Comparison of ENCODE assay signal across 15 cellular contexts in the genomic region with DNA sequence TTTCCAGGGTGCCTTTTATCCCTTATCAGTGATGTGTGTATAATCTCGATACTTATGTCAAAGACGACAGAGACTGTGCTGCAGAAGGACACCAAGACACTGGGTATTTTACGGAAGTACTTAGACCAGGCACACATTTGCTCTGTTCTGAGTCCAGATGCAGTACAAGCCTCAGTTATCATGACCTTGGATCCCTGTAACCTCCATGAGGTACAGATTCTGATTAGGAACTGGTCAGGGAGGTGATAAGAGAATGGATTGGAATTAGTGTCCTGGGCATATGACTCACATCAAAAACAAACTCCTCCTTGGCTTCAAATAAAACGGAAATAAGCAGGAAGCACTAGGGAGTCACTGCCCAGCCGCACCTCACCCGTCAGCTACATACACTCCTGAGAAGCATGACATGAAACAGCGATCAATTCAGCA.
DNase-seq lines count a peak whose midpoint lies in the region; ATAC-seq and TF ChIP-seq lines count a peak whose summit lies in the region.
"Had no signal": no experiment of that assay in that cellular context is flagged by ENCODE, and none has a peak within 500 bp of the region (broad histone marks: within the 10 kb centered on the region; RNA-seq: fewer than 3 reads in every experiment).

No MANE protein-coding gene starts in this region.

- POLR2A ChIA-PET in MCF 10A (lab: Yijun Ruan, JAX) (interaction anchor here (1.2 to 1.9 kb wide), 2 partner anchors 38 to 147 kb away, joined by 4 read pairs; partner anchors contain the start of gene SFMBT2), WTC11 (lab: Charles Lee) (interaction anchor here (0.5 kb wide), 1 partner anchor 469 kb away, joined by 3 read pairs; no protein-coding TSS in a partner anchor)

- H3K27me3 ChIP-seq in mammary epithelial cell (ENCODE audit: insufficient read depth, low read length) (no peaks in the 10 kb centered on the region), sigmoid colon (no peaks in the 10 kb centered on the region)
- H3K27me3 ChIP-seq: suprapubic skin had no signal

- H3K9ac ChIP-seq in mammary epithelial cell (ENCODE audit: insufficient read depth, low read length): no peak overlapping the region

- no peak overlapping the region for H3K27ac ChIP-seq in mammary epithelial cell (ENCODE audit: insufficient read depth, low read depth, low read length)
- peak overlapping the region in 2 of 4 donors; percentile 27 to 78 for H3K27ac ChIP-seq in sigmoid colon
- H3K27ac ChIP-seq: skin epidermis, suprapubic skin had no signal

- H3K27ac Mint-ChIP-seq in MCF 10A (ENCODE audit: low read depth, unreplicated experiment) (peak overlapping the region; percentile 71), WTC11 (peak overlapping the region; percentile 7; the same call in 1 of the 2 replicates)
- H3K27ac Mint-ChIP-seq: activated T-cell treated with anti-CD3 and anti-CD28 coated beads, Interleukin-2, amount 50 U/mL, for 72 hours; T-helper 17 cell had no signal

- no peak for ATAC-seq in WTC11
- peak in 1 of 2 donors; percentile 47 for ATAC-seq in left cardiac atrium
- ATAC-seq: activated T-cell treated with anti-CD3 and anti-CD28 coated beads, Interleukin-2, amount 50 U/mL, for 72 hours; T-helper 17 cell had no signal

- BruUV-seq in MCF 10A (replicated peaks; lab: Mats Ljungman, UMichigan): no TSS peak
- BruUV-seq in mammary epithelial cell (replicated peaks; lab: Mats Ljungman, UMichigan): no TSS peak

- H3K4me1 ChIP-seq in mammary epithelial cell (ENCODE audit: insufficient read depth, low read length) (no peaks in the 10 kb centered on the region), sigmoid colon (peaks cover 0 to 47% (median 37%) of the 10 kb centered on the region in 4 donors)

- H3K36me3 ChIP-seq in mammary epithelial cell (ENCODE audit: insufficient read depth, low read length): no peaks in the 10 kb centered on the region
- H3K36me3 ChIP-seq in sigmoid colon: no peaks in the 10 kb centered on the region
- H3K36me3 ChIP-seq: suprapubic skin had no signal

- TF ChIP-seq EP300 in sigmoid colon (IDR thresholded peaks at IDR 0.05): no peak

- H3K4me1 Mint-ChIP-seq in MCF 10A (ENCODE audit: insufficient read depth, unreplicated experiment) (peaks cover 42% of the 10 kb centered on the region), WTC11 (peaks cover 5% of the 10 kb centered on the region; the same call in 1 of the 2 replicates)

- H3K4me3 Mint-ChIP-seq in MCF 10A (ENCODE audit: unreplicated experiment) (no peak overlapping the region), WTC11 (no peak overlapping the region)
- H3K4me3 Mint-ChIP-seq: activated T-cell treated with anti-CD3 and anti-CD28 coated beads, Interleukin-2, amount 50 U/mL, for 72 hours; nephron; T-helper 17 cell had no signal

- CTCF ChIA-PET in MCF 10A (lab: Yijun Ruan, JAX) (interaction anchor here (0.6 to 0.7 kb wide), 2 partner anchors 147 to 1239 kb away, joined by 3 read pairs; partner anchors contain the start of gene SFMBT2), mammary epithelial cell (lab: Charles Lee; ENCODE audit: low non-redundant PET) (no interaction called here), WTC11 (lab: Charles Lee) (no interaction called here)

- TF ChIP-seq POLR2A in lower leg skin (IDR thresholded peaks at IDR 0.05): no peak
- TF ChIP-seq POLR2A in sigmoid colon (IDR thresholded peaks at IDR 0.05): no peak

- no peak for TF ChIP-seq CTCF in MCF 10A (IDR thresholded peaks at IDR 0.05; ENCODE audit: unreplicated experiment)
- TF ChIP-seq CTCF in mammary epithelial cell (conservative IDR thresholded peaks at IDR 0.05 in 1 of 2, IDR thresholded peaks at IDR 0.05 in 1 of 2; ENCODE audit: extremely low read depth in 1 of 2, insufficient read depth in 1 of 2, low read depth in 1 of 2, low read length in 2 of 2): no peak
- TF ChIP-seq CTCF in WTC11 (IDR thresholded peaks at IDR 0.05): no peak
- TF ChIP-seq CTCF in lower leg skin (IDR thresholded peaks at IDR 0.05): no peak
- no peak for TF ChIP-seq CTCF in sigmoid colon (IDR thresholded peaks at IDR 0.05)

- H3K79me2 ChIP-seq in mammary epithelial cell (ENCODE audit: insufficient read depth, low read length): no peaks in the 10 kb centered on the region

- peaks cover 13% of the 10 kb centered on the region for H3K9me3 ChIP-seq in mammary epithelial cell (replicated peaks; ENCODE audit: insufficient read depth, low read length)
- H3K9me3 ChIP-seq in sigmoid colon: no peaks in the 10 kb centered on the region
- H3K9me3 ChIP-seq: suprapubic skin had no signal

- no peak overlapping the region for H2AFZ ChIP-seq in mammary epithelial cell (ENCODE audit: low read depth, low read length)

- H3K27me3 Mint-ChIP-seq in MCF 10A (ENCODE audit: insufficient read depth, unreplicated experiment) (no peaks in the 10 kb centered on the region), WTC11 (ENCODE audit: low read depth) (no peaks in the 10 kb centered on the region)
- H3K27me3 Mint-ChIP-seq: T-helper 17 cell had no signal

- intact Hi-C loops in MCF 10A (cut with micrococcal nuclease) (loop anchor here (10.0 kb wide), 1 partner anchor 540 kb away; no protein-coding TSS in a partner anchor), mammary epithelial cell (cut with micrococcal nuclease) (no loop called here), left cardiac atrium (cut with DNase I) (loop anchor here in 1 of 2 donors (5.0 kb wide), 1 partner anchor 73 kb away; no protein-coding TSS in a partner anchor), lower leg skin (cut with DNase I; ENCODE audit: low total_unique reads) (no loop called here), sigmoid colon (cut with DNase I) (loop anchor here (5.0 to 10.0 kb wide), 3 partner anchors 38 to 350 kb away; no protein-coding TSS in a partner anchor)

- H3K36me3 Mint-ChIP-seq in MCF 10A (ENCODE audit: insufficient read depth, unreplicated experiment) (no peaks in the 10 kb centered on the region), WTC11 (peaks cover 1% of the 10 kb centered on the region; the same call in 1 of the 2 replicates)

- in situ Hi-C loops in mammary epithelial cell (cut with MboI; ENCODE audit: low sequenced_read_pairs in 2 of 2): no loop called here

- H3K4me3 ChIP-seq in mammary epithelial cell (replicated peaks in 1 of 3; ENCODE audit: insufficient read depth in 1 of 3, low read depth in 2 of 3, low read length in 3 of 3): no peak overlapping the region
- H3K4me3 ChIP-seq in lower leg skin (ENCODE audit: low read depth, poor library complexity, severe bottlenecking): no peak overlapping the region
- H3K4me3 ChIP-seq in sigmoid colon: no peak overlapping the region
- H3K4me3 ChIP-seq: skin epidermis, suprapubic skin had no signal

- 79% methylated on average over 7 of the region's 7 CpGs for WGBS in mammary epithelial cell (ENCODE audit: low coverage, missing lambda C conversion rate)
- 74 to 85% methylated on average over 7 of the region's 7 CpGs for WGBS in lower leg skin, 2 donors
- WGBS in sigmoid colon, 2 donors: 35 to 77% methylated on average over 7 of the region's 7 CpGs

- H3K4me2 ChIP-seq in mammary epithelial cell (ENCODE audit: insufficient read depth, low read depth, low read length): no peak overlapping the region

- H3K9me3 Mint-ChIP-seq in MCF 10A (ENCODE audit: unreplicated experiment): no peaks in the 10 kb centered on the region
- no peaks in the 10 kb centered on the region for H3K9me3 Mint-ChIP-seq in WTC11
- H3K9me3 Mint-ChIP-seq: activated T-cell treated with anti-CD3 and anti-CD28 coated beads, Interleukin-2, amount 50 U/mL, for 72 hours; nephron had no signal

- peak; percentile 58 for DNase-seq in MCF 10A (ENCODE audit: unreplicated experiment)
- no peak for DNase-seq in mammary epithelial cell
- DNase-seq in WTC11 (ENCODE audit: low spot score): no peak
- DNase-seq in left cardiac atrium: peak; percentile 47
- DNase-seq in superior temporal gyrus (ENCODE audit: extremely low spot score): peak; percentile 41
- DNase-seq in NCI-H526 (lab: John Stamatoyannopoulos, UW): no peak
- no peak for DNase-seq in lower leg skin (ENCODE audit: low spot score in 2 of 2)
- no peak for DNase-seq in sigmoid colon
- DNase-seq: 8988T; activated T-cell treated with anti-CD3 and anti-CD28 coated beads, Interleukin-2, amount 50 U/mL, for 72 hours; NCI-H2171; T-helper 17 cell had no signal

- H4K20me1 ChIP-seq in mammary epithelial cell (ENCODE audit: insufficient read depth, low read length): no peaks in the 10 kb centered on the region

- dilution Hi-C loops in mammary epithelial cell (cut with HindIII; ENCODE audit: low sequenced_read_pairs): no loop called here

TF ChIP-seq in WTC11, 78 proteins besides CTCF, POLR2A, EP300 and RAD21 (continues in another document):
- TF ChIP-seq ZNF317 (CRISPR knock-in tag; IDR thresholded peaks at IDR 0.05; ENCODE audit: borderline replicate concordance, low read depth): no peak
- no peak for TF ChIP-seq ZNF263 (CRISPR knock-in tag; IDR thresholded peaks at IDR 0.05; ENCODE audit: low read depth)
- TF ChIP-seq E2F1 (CRISPR knock-in tag; IDR thresholded peaks at IDR 0.05): no peak
- TF ChIP-seq ZNF219 (CRISPR knock-in tag; IDR thresholded peaks at IDR 0.05; ENCODE audit: borderline replicate concordance): no peak
- no peak for TF ChIP-seq NR3C1 (CRISPR knock-in tag; conservative IDR thresholded peaks at IDR 0.05; ENCODE audit: low read depth)

Comparison
In these comparisons a context has a peak if more than half of its experiments do, and no peak if none do; other contexts are left out.
1. DNase-seq: peak in MCF 10A (single experiment), left cardiac atrium (single experiment) and superior temporal gyrus (single experiment); none in mammary epithelial cell (single experiment), WTC11 (single experiment), NCI-H526 (0 of 2), lower leg skin (0 of 2) and sigmoid colon (single experiment).
2. intact Hi-C loops: an anchor here in MCF 10A (10.0 kb wide) and sigmoid colon (5.0 to 10.0 kb wide); none called in mammary epithelial cell and lower leg skin.